In genomic region chr1:152110365-152110859, GRCh38 we compare ENCODE assay signal across 1 cellular context.
TF ChIP-seq lines count a peak whose summit lies in the region.

No MANE protein-coding gene starts in this region.

TF ChIP-seq in A549, 52 proteins besides CTCF, POLR2A, EP300 and RAD21 (continued from another document):
- TF ChIP-seq REST (IDR thresholded peaks at IDR 0.05), result no peak
